Comparison of ENCODE assay signal across 1 cellular context in the genomic region with DNA sequence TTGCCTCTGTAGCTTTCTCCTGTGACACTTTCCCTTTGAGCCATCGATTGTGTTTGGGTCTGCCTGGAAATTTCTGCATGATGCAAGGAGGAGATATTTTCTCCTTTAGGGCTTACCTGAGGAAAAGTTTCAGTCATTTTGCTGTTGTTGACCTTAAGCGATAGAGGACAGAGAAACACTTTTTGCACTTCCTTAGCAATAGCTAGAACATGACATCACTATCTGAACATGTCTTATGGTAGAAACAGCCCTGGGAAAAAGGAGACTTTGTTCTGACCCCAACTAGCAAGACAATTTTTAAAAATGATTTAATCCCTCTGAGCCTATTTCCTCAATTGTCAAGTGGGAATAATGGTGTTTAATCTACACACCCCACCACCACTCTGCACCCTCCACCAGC.
TF ChIP-seq lines count a peak whose summit lies in the region.

No MANE protein-coding gene starts in this region.

TF ChIP-seq in WTC11, 78 proteins besides CTCF, POLR2A, EP300 and RAD21 (continued from another document):
- TF ChIP-seq, protein P1, sequence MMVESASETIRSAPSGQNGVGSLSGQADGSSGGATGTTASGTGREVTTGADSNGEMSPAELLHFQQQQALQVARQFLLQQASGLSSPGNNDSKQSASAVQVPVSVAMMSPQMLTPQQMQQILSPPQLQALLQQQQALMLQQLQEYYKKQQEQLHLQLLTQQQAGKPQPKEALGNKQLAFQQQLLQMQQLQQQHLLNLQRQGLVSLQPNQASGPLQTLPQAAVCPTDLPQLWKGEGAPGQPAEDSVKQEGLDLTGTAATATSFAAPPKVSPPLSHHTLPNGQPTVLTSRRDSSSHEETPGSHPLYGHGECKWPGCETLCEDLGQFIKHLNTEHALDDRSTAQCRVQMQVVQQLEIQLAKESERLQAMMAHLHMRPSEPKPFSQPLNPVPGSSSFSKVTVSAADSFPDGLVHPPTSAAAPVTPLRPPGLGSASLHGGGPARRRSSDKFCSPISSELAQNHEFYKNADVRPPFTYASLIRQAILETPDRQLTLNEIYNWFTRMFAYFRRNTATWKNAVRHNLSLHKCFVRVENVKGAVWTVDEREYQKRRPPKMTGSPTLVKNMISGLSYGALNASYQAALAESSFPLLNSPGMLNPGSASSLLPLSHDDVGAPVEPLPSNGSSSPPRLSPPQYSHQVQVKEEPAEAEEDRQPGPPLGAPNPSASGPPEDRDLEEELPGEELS (CRISPR knock-in tag; IDR thresholded peaks at IDR 0.05) = no peak
